ENCODE assay signal across 15 cellular contexts in genomic region chr6:11968241-11968806, GRCh38. TPM values are rescaled to one million over a fixed set of nuclear protein-coding genes. Genes with fewer than 3 reads are reported as not detected.
DNase-seq lines count a peak whose midpoint lies in the region; ATAC-seq, FAIRE-seq and TF ChIP-seq lines count a peak whose summit lies in the region.
"Had no signal": no experiment of that assay in that cellular context is flagged by ENCODE, and none has a peak within 500 bp of the region (broad histone marks: within the 10 kb centered on the region; RNA-seq: fewer than 3 reads in every experiment).

No MANE protein-coding gene starts in this region.

- in situ Hi-C loops in K562 (cut with MboI) = no loop called here

- H3K36me3 ChIP-seq in K562 (ENCODE audit: control insufficient read depth, insufficient read depth, low read length) = no peaks in the 10 kb centered on the region
- H3K36me3 ChIP-seq: lower lobe of right lung, thyroid gland had no signal

- CTCF ChIA-PET in K562 (lab: Yijun Ruan, JAX; ENCODE audit: low intra/inter-chr PET ratio) = no interaction called here

- H3K9ac ChIP-seq in K562 (ENCODE audit: insufficient read depth in 1 of 2, low read depth in 2 of 2, low read length in 2 of 2) = peak overlapping the region; percentile 0 to 62; a peak in 1 of 4 replicates

- peak in 1 of 2 experiments; percentile 32; a peak in 1 of 4 replicates for TF ChIP-seq RAD21 in K562 (CRISPR knock-in tag; conservative IDR thresholded peaks at IDR 0.05 in 1 of 2, IDR thresholded peaks at IDR 0.05 in 1 of 2)

- TF ChIP-seq CTCF in K562 (IDR thresholded peaks at IDR 0.05 in 2 of 3, conservative IDR thresholded peaks at IDR 0.05 in 1 of 3; ENCODE audit: insufficient read depth in 2 of 3, low read depth in 1 of 3, low read length in 3 of 3) (no peak), coronary artery (IDR thresholded peaks at IDR 0.05) (no peak)

- BruUV-seq in K562 (replicated peaks; lab: Mats Ljungman, UMichigan) = no TSS peak

- POLR2A ChIA-PET in K562 (lab: Yijun Ruan, JAX) = interaction anchor here (0.6 to 0.9 kb wide), 2 partner anchors 28 to 33 kb away, joined by 3 to 4 read pairs; no protein-coding TSS in a partner anchor

- H3K4me1 ChIP-seq in K562 (replicated peaks in 1 of 2; ENCODE audit: control insufficient read depth in 2 of 2, insufficient read depth in 2 of 2, low read length in 2 of 2) = peaks cover 7 to 21% of the 10 kb centered on the region in 2 experiments
- H3K4me1 ChIP-seq: lower lobe of right lung had no signal

- H3K9me1 ChIP-seq in K562 (ENCODE audit: control insufficient read depth, insufficient read depth, low read length) = no peaks in the 10 kb centered on the region

- no peaks in the 10 kb centered on the region for H4K20me1 ChIP-seq in K562 (replicated peaks; ENCODE audit: control insufficient read depth, insufficient read depth, low read length)

- no peaks in the 10 kb centered on the region for H3K27me3 ChIP-seq in K562 (ENCODE audit: control insufficient read depth in 2 of 2, insufficient read depth in 2 of 2, low read length in 2 of 2)
- H3K27me3 ChIP-seq: thyroid gland had no signal

- intact Hi-C loops in K562 (cut with micrococcal nuclease) = loop anchor here (2.0 kb wide), 1 partner anchor 40 kb away; no protein-coding TSS in a partner anchor

- peak; percentile 74 for TF ChIP-seq EP300 in K562 (IDR thresholded peaks at IDR 0.05; ENCODE audit: low read length)

- TF ChIP-seq POLR2A in GM12892 (IDR thresholded peaks at IDR 0.05; ENCODE audit: low read depth, low read length) (no peak), K562 (conservative IDR thresholded peaks at IDR 0.05) (no peak)

- H3K27ac ChIP-seq in K562 (ENCODE audit: extremely low read depth, low read depth, low read length) (peak overlapping the region; percentile 61; the same call in 2 of the 3 replicates), coronary artery (peak overlapping the region in 1 of 2 donors; percentile 52)
- H3K27ac ChIP-seq: thyroid gland had no signal

- no peak for DNase-seq in GM12892 (ENCODE audit: insufficient read length)
- DNase-seq in K562 (ENCODE audit: extremely low read depth in 1 of 4, low spot score in 3 of 4) = peak; percentile 48 to 82 (median 65)
- DNase-seq in DMS 273 treated with DMSO at 0.1 percent for 48 hours (lab: John Stamatoyannopoulos, UW) = no peak
- no peak for DNase-seq in mucosa of gallbladder (ENCODE audit: low spot score)
- DNase-seq in UCSD-AML1 (lab: John Stamatoyannopoulos, UW; ENCODE audit: unreplicated experiment) = no peak
- no peak for DNase-seq in coronary artery (ENCODE audit: low spot score)
- DNase-seq: activated T-cell treated with anti-CD3 and anti-CD28 coated beads, Interleukin-2, amount 50 U/mL, for 4 hours; lower lobe of right lung; NCI-H510A; posterior cingulate gyrus; SHP77 treated with DMSO at 0.1 percent for 48 hours; thyroid gland had no signal

- no peaks in the 10 kb centered on the region; the same call in 1 of the 2 replicates for H3K9me3 ChIP-seq in K562 (replicated peaks; ENCODE audit: control insufficient read depth, insufficient read depth, low read depth, low read length)
- H3K9me3 ChIP-seq: lower lobe of right lung, thyroid gland had no signal

- H3K4me2 ChIP-seq in K562 (ENCODE audit: insufficient read depth, low read length) = peak overlapping the region; percentile 60

- peak overlapping the region; percentile 63 for H2AFZ ChIP-seq in K562 (ENCODE audit: low read depth, low read length)

- peak; percentile 69 for ATAC-seq in GM21390 (IDR thresholded peaks at IDR 0.05; ENCODE audit: unreplicated experiment)
- ATAC-seq in HG03139 (IDR thresholded peaks at IDR 0.05; ENCODE audit: unreplicated experiment) = peak; percentile 81
- ATAC-seq in K562 = peak; percentile 91
- ATAC-seq: activated T-cell treated with anti-CD3 and anti-CD28 coated beads, Interleukin-2, amount 50 U/mL, for 4 hours; WTC11 had no signal

- FAIRE-seq in GM12892 (lab: Jason Lieb, UNC) (peak; percentile 17), K562 (lab: Jason Lieb, UNC) (peak; percentile 89)

- H3K4me3 ChIP-seq in K562 (no peak overlapping the region), coronary artery (no peak overlapping the region)
- H3K4me3 ChIP-seq: thyroid gland had no signal

- H3K79me2 ChIP-seq in K562 (ENCODE audit: control insufficient read depth, insufficient read depth, low read length) = no peaks in the 10 kb centered on the region

- 1% methylated on average over 3 of the region's 3 CpGs for WGBS in K562 (ENCODE audit: insufficient coverage, low coverage, missing lambda C conversion rate)

TF ChIP-seq in K562, 482 proteins besides CTCF, POLR2A, EP300 and RAD21 (continues in another document):
- no peak for TF ChIP-seq ARHGAP35 (IDR thresholded peaks at IDR 0.05; ENCODE audit: partially characterized antibody)
- no peak for TF ChIP-seq TARDBP (IDR thresholded peaks at IDR 0.05)
- TF ChIP-seq ZNF395 (CRISPR knock-in tag; IDR thresholded peaks at IDR 0.05) = peak; percentile 62; the same call in 1 of the 2 replicates
- no peak for TF ChIP-seq CBFB (CRISPR knock-in tag; IDR thresholded peaks at IDR 0.05)
- TF ChIP-seq ZBTB2 (IDR thresholded peaks at IDR 0.05) = peak; percentile 82; the same call in 1 of the 2 replicates
- TF ChIP-seq PRDM10 (IDR thresholded peaks at IDR 0.05; ENCODE audit: partially characterized antibody) = no peak
- no peak for TF ChIP-seq MAFG (tag; conservative IDR thresholded peaks at IDR 0.05)
- TF ChIP-seq NCOA4 (IDR thresholded peaks at IDR 0.05; ENCODE audit: partially characterized antibody) = no peak

RNA-seq across cellular contexts. Expression of gene HIVEP1, which starts 43.8 kb away (rescaled TPM):
- polyA plus RNA-seq in GM12892 (2012; ENCODE audit: missing spikeins) = 19.0 TPM
- total RNA-seq in K562 (2011; cell fraction: chromatin; rRNA removed; ENCODE audit: low replicate concordance) = 53.0 and 162 TPM in 2 replicates
- 38.2 and 56.5 TPM in 2 replicates for total RNA-seq in K562 (2011; cell fraction: nucleolus; rRNA removed)
- 82.4 and 142 TPM in 2 replicates for total RNA-seq in K562 (2011; cell fraction: nucleoplasm; rRNA removed)
- total RNA-seq in K562 (2014; rRNA removed) (19.3 and 21.7 TPM in 2 replicates), K562 (2014; rRNA removed; fragmentation: Illumina TruSeq; extraction: Trizol) (33.3 and 37.1 TPM in 2 replicates), K562 (2015; rRNA removed; fragmentation: Illumina TruSeq; extraction: Trizol) (29.3 and 30.4 TPM in 2 replicates), K562 (2021) (25.8 and 28.8 TPM in 2 replicates), mucosa of gallbladder (15.2 TPM)
- polyA plus RNA-seq in K562 (2011; rRNA removed) (16.9 and 18.2 TPM in 2 replicates), K562 (2014; fragmentation: Illumina TruSeq; extraction: Trizol) (20.9 and 24.9 TPM in 2 replicates), K562 (2014; fragmentation: Nextera tagmentation; extraction: Ambion mirVana) (1 to 10 TPM; 6.0 to 6.2 TPM), K562 (2014; rRNA removed) (14.6 and 18.4 TPM in 2 replicates)
- 19.3 and 22.5 TPM in 2 replicates for polyA plus RNA-seq in K562 (2011; cell fraction: cytosol; rRNA removed)
- 35.9 and 42.5 TPM in 2 replicates for polyA plus RNA-seq in K562 (2011; cell fraction: nucleus; rRNA removed)
- 11.0 and 12.9 TPM in 2 replicates for polyA plus RNA-seq in K562 (2012)
- polyA minus RNA-seq in K562 (2011; rRNA and poly(A)+ RNA removed) = 64.9 and 75.2 TPM in 2 replicates
- polyA minus RNA-seq in K562 (2011; cell fraction: cytosol; rRNA and poly(A)+ RNA removed) = 21.6 and 23.0 TPM in 2 replicates
- polyA minus RNA-seq in K562 (2011; cell fraction: nucleus; rRNA and poly(A)+ RNA removed) = 68.8 and 114 TPM in 2 replicates

Comparison
In these comparisons a context has a peak if more than half of its experiments do, and no peak if none do; other contexts are left out.
1. DNase-seq: peak in K562 (4 of 4); none in GM12892 (single experiment), DMS 273 treated with DMSO at 0.1 percent for 48 hours (single experiment), mucosa of gallbladder (single experiment), UCSD-AML1 (single experiment) and coronary artery (single experiment).
2. Peak in every context shown above with its lines, with median percentiles within 50 percentile points of each other: ATAC-seq.